1 cellular context compared by ENCODE assay signal in the genomic region with DNA sequence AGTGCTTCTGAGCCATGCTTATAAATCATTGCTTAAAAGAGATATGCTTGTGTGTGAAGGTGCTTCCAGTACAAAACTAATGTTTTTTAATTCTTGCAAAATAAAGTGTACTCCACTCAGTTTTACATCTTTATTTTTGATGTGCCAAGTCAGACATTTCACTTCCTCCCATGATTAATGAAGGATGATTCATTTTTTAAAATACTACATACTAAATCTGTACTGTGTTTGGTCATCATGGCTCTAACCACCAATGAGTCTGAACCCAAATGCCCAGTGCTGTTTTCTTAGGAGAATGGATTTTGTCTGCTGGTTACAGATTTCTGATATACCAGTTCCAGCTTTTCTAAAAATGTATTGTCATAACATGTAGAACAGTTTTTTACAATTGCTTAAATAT.
TF ChIP-seq lines count a peak whose summit lies in the region.

No MANE protein-coding gene starts in this region.

TF ChIP-seq in HepG2, 621 proteins besides CTCF, POLR2A, EP300 and RAD21 (continued from another document):
- TF ChIP-seq, protein P1, sequence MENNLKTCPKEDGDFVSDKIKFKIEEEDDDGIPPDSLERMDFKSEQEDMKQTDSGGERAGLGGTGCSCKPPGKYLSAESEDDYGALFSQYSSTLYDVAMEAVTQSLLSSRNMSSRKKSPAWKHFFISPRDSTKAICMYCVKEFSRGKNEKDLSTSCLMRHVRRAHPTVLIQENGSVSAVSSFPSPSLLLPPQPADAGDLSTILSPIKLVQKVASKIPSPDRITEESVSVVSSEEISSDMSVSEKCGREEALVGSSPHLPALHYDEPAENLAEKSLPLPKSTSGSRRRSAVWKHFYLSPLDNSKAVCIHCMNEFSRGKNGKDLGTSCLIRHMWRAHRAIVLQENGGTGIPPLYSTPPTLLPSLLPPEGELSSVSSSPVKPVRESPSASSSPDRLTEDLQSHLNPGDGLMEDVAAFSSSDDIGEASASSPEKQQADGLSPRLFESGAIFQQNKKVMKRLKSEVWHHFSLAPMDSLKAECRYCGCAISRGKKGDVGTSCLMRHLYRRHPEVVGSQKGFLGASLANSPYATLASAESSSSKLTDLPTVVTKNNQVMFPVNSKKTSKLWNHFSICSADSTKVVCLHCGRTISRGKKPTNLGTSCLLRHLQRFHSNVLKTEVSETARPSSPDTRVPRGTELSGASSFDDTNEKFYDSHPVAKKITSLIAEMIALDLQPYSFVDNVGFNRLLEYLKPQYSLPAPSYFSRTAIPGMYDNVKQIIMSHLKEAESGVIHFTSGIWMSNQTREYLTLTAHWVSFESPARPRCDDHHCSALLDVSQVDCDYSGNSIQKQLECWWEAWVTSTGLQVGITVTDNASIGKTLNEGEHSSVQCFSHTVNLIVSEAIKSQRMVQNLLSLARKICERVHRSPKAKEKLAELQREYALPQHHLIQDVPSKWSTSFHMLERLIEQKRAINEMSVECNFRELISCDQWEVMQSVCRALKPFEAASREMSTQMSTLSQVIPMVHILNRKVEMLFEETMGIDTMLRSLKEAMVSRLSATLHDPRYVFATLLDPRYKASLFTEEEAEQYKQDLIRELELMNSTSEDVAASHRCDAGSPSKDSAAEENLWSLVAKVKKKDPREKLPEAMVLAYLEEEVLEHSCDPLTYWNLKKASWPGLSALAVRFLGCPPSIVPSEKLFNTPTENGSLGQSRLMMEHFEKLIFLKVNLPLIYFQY (CRISPR knock-in tag; IDR thresholded peaks at IDR 0.05; ENCODE audit: borderline replicate concordance) = no peak
- no peak for TF ChIP-seq MLLT10 (CRISPR knock-in tag; IDR thresholded peaks at IDR 0.05)
